ENCODE assay signal across 8 cellular contexts in genomic region chr2:191151315-191151698, GRCh38. TPM values are rescaled to one million over a fixed set of nuclear protein-coding genes. Genes with fewer than 3 reads are reported as not detected.
DNase-seq lines count a peak whose midpoint lies in the region; ATAC-seq, FAIRE-seq and TF ChIP-seq lines count a peak whose summit lies in the region.

No MANE protein-coding gene starts in this region.

- no peak for TF ChIP-seq POLR2A in HepG2 (IDR thresholded peaks at IDR 0.05; ENCODE audit: insufficient read depth in 1 of 2, low read depth in 2 of 2, low read length in 2 of 2)

- peaks cover 67% of the 10 kb centered on the region for H3K4me1 Mint-ChIP-seq in activated naive CD4-positive, alpha-beta T cell treated with anti-CD3 and anti-CD28 coated beads, Interleukin-2, amount 10 ng/mL, durations not matched to agents 7 days and 5 days
- peaks cover 63% of the 10 kb centered on the region for H3K4me1 Mint-ChIP-seq in activated naive CD8-positive, alpha-beta T cell (ENCODE audit: low read depth)

- H3K4me2 ChIP-seq in HepG2 (ENCODE audit: low read depth, low read length) = peak overlapping the region; percentile 83; the same call in 1 of the 2 replicates

- POLR2A ChIA-PET in HepG2 (lab: Yijun Ruan, JAX) = no interaction called here

- FAIRE-seq in HepG2 (lab: Jason Lieb, UNC) = no peak

- WGBS in HepG2 (ENCODE audit: low lambda C conversion rate) = 92% methylated on average over 3 of the region's 6 CpGs

- H3K27me3 ChIP-seq in HepG2 (ENCODE audit: control insufficient read depth in 1 of 2, insufficient read depth in 2 of 2, low read length in 2 of 2) (peaks cover 0 to 37% of the 10 kb centered on the region in 2 experiments; a peak in 4 of 5 replicates), upper lobe of right lung (no peaks in the 10 kb centered on the region)

- ATAC-seq in HepG2 (peak; percentile 18), upper lobe of right lung (peak; percentile 15), GM21723 (IDR thresholded peaks at IDR 0.05; ENCODE audit: unreplicated experiment) (no peak)

- no TSS peak for BruUV-seq in HepG2 (replicated peaks; lab: Mats Ljungman, UMichigan)

- intact Hi-C loops in HepG2 (cut with micrococcal nuclease; ENCODE audit: unreplicated experiment) = no loop called here
- intact Hi-C loops in upper lobe of right lung (cut with DNase I) = no loop called here

- H3K9ac ChIP-seq in HepG2 (ENCODE audit: insufficient read depth, low read depth, low read length) = no peak overlapping the region

- CTCF ChIA-PET in activated naive CD4-positive, alpha-beta T cell treated with anti-CD3 and anti-CD28 coated beads, Interleukin-2, amount 10 ng/mL, durations not matched to agents 7 days and 5 days (lab: Charles Lee) = interaction anchor here (1.4 to 23.2 kb wide), 2 partner anchors 13 to 95 kb away, joined by 3 to 689 read pairs; no protein-coding TSS in a partner anchor
- CTCF ChIA-PET in HepG2 (lab: Yijun Ruan, JAX; ENCODE audit: low intra/inter-chr PET ratio, low total read pairs) = no interaction called here

- H3K79me2 ChIP-seq in HepG2 (ENCODE audit: insufficient read depth, low read length) = no peaks in the 10 kb centered on the region

- peaks cover 21% of the 10 kb centered on the region for H3K36me3 Mint-ChIP-seq in activated naive CD4-positive, alpha-beta T cell treated with anti-CD3 and anti-CD28 coated beads, Interleukin-2, amount 10 ng/mL, durations not matched to agents 7 days and 5 days
- H3K36me3 Mint-ChIP-seq in activated naive CD8-positive, alpha-beta T cell = peaks cover 13% of the 10 kb centered on the region

- no peak for DNase-seq in activated naive CD4-positive, alpha-beta T cell treated with anti-CD3 and anti-CD28 coated beads, Interleukin-2, amount 10 ng/mL, durations not matched to agents 7 days and 5 days
- DNase-seq in activated naive CD4-positive, alpha-beta T cell treated with Interleukin-2 at 50 U/mL for 16 hours = no peak
- DNase-seq in HepG2 (ENCODE audit: low spot score) = no peak
- DNase-seq in upper lobe of right lung = no peak
- DNase-seq in NCI-H2196 (lab: John Stamatoyannopoulos, UW; ENCODE audit: unreplicated experiment) = no peak
- DNase-seq in central memory CD4-positive, alpha-beta T cell = no peak

- H3K9me3 ChIP-seq in HepG2 (ENCODE audit: low read length) = no peaks in the 10 kb centered on the region
- H3K9me3 ChIP-seq in upper lobe of right lung = no peaks in the 10 kb centered on the region

- no peak for TF ChIP-seq EP300 in HepG2 (IDR thresholded peaks at IDR 0.05; ENCODE audit: low read depth in 2 of 2, low read length in 2 of 2)
- no peak for TF ChIP-seq EP300 in HepG2 (CRISPR knock-in tag; IDR thresholded peaks at IDR 0.05; ENCODE audit: borderline replicate concordance)

- no peaks in the 10 kb centered on the region for H4K20me1 ChIP-seq in HepG2 (ENCODE audit: insufficient read depth, low read length)

- H3K4me1 ChIP-seq in HepG2 (ENCODE audit: insufficient read depth, low read length) = peaks cover 10% of the 10 kb centered on the region
- no peaks in the 10 kb centered on the region for H3K4me1 ChIP-seq in upper lobe of right lung

- H3K27ac Mint-ChIP-seq in activated naive CD4-positive, alpha-beta T cell treated with anti-CD3 and anti-CD28 coated beads, Interleukin-2, amount 10 ng/mL, durations not matched to agents 7 days and 5 days = peak overlapping the region; percentile 97
- H3K27ac Mint-ChIP-seq in activated naive CD8-positive, alpha-beta T cell = peak overlapping the region; percentile 94

- no peak for TF ChIP-seq RAD21 in HepG2 (CRISPR knock-in tag; IDR thresholded peaks at IDR 0.05)

- H3K27ac ChIP-seq in HepG2 (ENCODE audit: extremely low read length, insufficient read depth, low read length) (no peak overlapping the region), upper lobe of right lung (peak overlapping the region; percentile 80)

- H3K36me3 ChIP-seq in HepG2 (replicated peaks in 1 of 2; ENCODE audit: control insufficient read depth in 1 of 2, insufficient read depth in 2 of 2, low read length in 2 of 2) = no peaks in the 10 kb centered on the region
- H3K36me3 ChIP-seq in upper lobe of right lung = no peaks in the 10 kb centered on the region

- TF ChIP-seq CTCF in HepG2 (CRISPR knock-in tag; IDR thresholded peaks at IDR 0.05) (no peak), upper lobe of right lung (IDR thresholded peaks at IDR 0.05) (no peak)

- H3K4me3 Mint-ChIP-seq in activated naive CD4-positive, alpha-beta T cell treated with anti-CD3 and anti-CD28 coated beads, Interleukin-2, amount 10 ng/mL, durations not matched to agents 7 days and 5 days = peak overlapping the region; percentile 91
- peak overlapping the region; percentile 97 for H3K4me3 Mint-ChIP-seq in activated naive CD8-positive, alpha-beta T cell

- in situ Hi-C loops in HepG2 (cut with HindIII; ENCODE audit: extremely low pct_ligation_motif_present, low pct_unique_long_range_greater_than_20kb) = loop anchor here (5.0 kb wide), 1 partner anchor 99 kb away; no protein-coding TSS in a partner anchor

- H3K4me3 ChIP-seq in HepG2 (replicated peaks in 1 of 3; ENCODE audit: insufficient read depth in 1 of 3, low read depth in 2 of 3, low read length in 3 of 3) (no peak overlapping the region), upper lobe of right lung (peak overlapping the region; percentile 62)

- no peak overlapping the region for H2AFZ ChIP-seq in HepG2 (ENCODE audit: low read length)

- no peaks in the 10 kb centered on the region for H3K27me3 Mint-ChIP-seq in activated naive CD4-positive, alpha-beta T cell treated with anti-CD3 and anti-CD28 coated beads, Interleukin-2, amount 10 ng/mL, durations not matched to agents 7 days and 5 days
- no peaks in the 10 kb centered on the region for H3K27me3 Mint-ChIP-seq in activated naive CD8-positive, alpha-beta T cell

- no peaks in the 10 kb centered on the region for H3K9me3 Mint-ChIP-seq in activated naive CD4-positive, alpha-beta T cell treated with anti-CD3 and anti-CD28 coated beads, Interleukin-2, amount 10 ng/mL, durations not matched to agents 7 days and 5 days
- H3K9me3 Mint-ChIP-seq in activated naive CD8-positive, alpha-beta T cell (ENCODE audit: low read depth) = no peaks in the 10 kb centered on the region

TF ChIP-seq in HepG2, 621 proteins besides CTCF, POLR2A, EP300 and RAD21 (continues in another document):
- no peak for TF ChIP-seq RFXAP (CRISPR knock-in tag; IDR thresholded peaks at IDR 0.05; ENCODE audit: borderline replicate concordance)
- TF ChIP-seq ADNP (CRISPR knock-in tag; IDR thresholded peaks at IDR 0.05) = no peak
- no peak for TF ChIP-seq ZNF619 (CRISPR knock-in tag; IDR thresholded peaks at IDR 0.05)
- TF ChIP-seq RFXANK (CRISPR knock-in tag; IDR thresholded peaks at IDR 0.05) = no peak
- no peak for TF ChIP-seq ZNF441 (CRISPR knock-in tag; IDR thresholded peaks at IDR 0.05; ENCODE audit: borderline replicate concordance)
- no peak for TF ChIP-seq SIN3B (IDR thresholded peaks at IDR 0.05; ENCODE audit: low read length)
- TF ChIP-seq THAP9 (CRISPR knock-in tag; IDR thresholded peaks at IDR 0.05; ENCODE audit: borderline replicate concordance) = no peak
- TF ChIP-seq MTA3 (CRISPR knock-in tag; IDR thresholded peaks at IDR 0.05) = no peak
- no peak for TF ChIP-seq NKX3-1 (CRISPR knock-in tag; IDR thresholded peaks at IDR 0.05)

RNA-seq across cellular contexts. Expression of gene STAT4, which starts 0.5 kb away (rescaled TPM):
- not detected in 2 replicates for total RNA-seq in HepG2 (2016; rRNA removed; fragmentation: Illumina TruSeq; extraction: Trizol)
- total RNA-seq in HepG2 (2016; cell fraction: cytosol; rRNA removed; fragmentation: Illumina TruSeq; extraction: Trizol; ENCODE audit: low read depth) = not detected in 2 replicates
- 0.09 TPM in 1 of 2 replicates, not detected in the other for total RNA-seq in HepG2 (2016; cell fraction: insoluble cytoplasmic fraction; rRNA removed; fragmentation: Illumina TruSeq; extraction: Trizol)
- 0.09 TPM in 1 of 2 replicates, not detected in the other for total RNA-seq in HepG2 (2016; cell fraction: membrane; rRNA removed; fragmentation: Illumina TruSeq; extraction: Trizol)
- total RNA-seq in HepG2 (2016; cell fraction: nucleus; rRNA removed; fragmentation: Illumina TruSeq; extraction: Trizol) = 0.43 TPM in 1 of 2 replicates, not detected in the other
- 0.37 and 0.40 TPM in 2 replicates for polyA plus RNA-seq in HepG2 (2011; rRNA removed)
- polyA plus RNA-seq in HepG2 (2011; cell fraction: cytosol; rRNA removed) = 0.14 and 0.19 TPM in 2 replicates
- 1.0 and 1.4 TPM in 2 replicates for polyA plus RNA-seq in HepG2 (2011; cell fraction: nucleus; rRNA removed)
- 0.20 and 0.23 TPM in 2 replicates for polyA plus RNA-seq in HepG2 (2012)
- polyA plus RNA-seq in HepG2 (2016; cell fraction: cytosol; fragmentation: Illumina TruSeq; extraction: Trizol; ENCODE audit: low read depth) = not detected in 2 replicates
- polyA plus RNA-seq in HepG2 (2016; cell fraction: insoluble cytoplasmic fraction; fragmentation: Illumina TruSeq; extraction: Trizol; ENCODE audit: low read depth) = not detected in 2 replicates
- not detected in 2 replicates for polyA plus RNA-seq in HepG2 (2016; cell fraction: membrane; fragmentation: Illumina TruSeq; extraction: Trizol; ENCODE audit: low read depth)
- 0.16 and 0.21 TPM in 2 replicates for polyA plus RNA-seq in HepG2 (2016; cell fraction: nucleus; fragmentation: Illumina TruSeq; extraction: Trizol; ENCODE audit: insufficient read depth, low read depth)
- 0.50 and 0.63 TPM in 2 replicates for polyA minus RNA-seq in HepG2 (2011; rRNA and poly(A)+ RNA removed; ENCODE audit: low replicate concordance)
- polyA minus RNA-seq in HepG2 (2011; cell fraction: cytosol; rRNA and poly(A)+ RNA removed) = 0.30 TPM in 1 of 2 replicates, not detected in the other
- polyA minus RNA-seq in HepG2 (2011; cell fraction: nucleus; rRNA and poly(A)+ RNA removed) = 3.6 and 4.0 TPM in 2 replicates
- 8.0 TPM for total RNA-seq in upper lobe of right lung
